In genomic region chr20:54091120-54091480, GRCh38 we compare ENCODE assay signal across 30 cellular contexts. TPM values are rescaled to one million over a fixed set of nuclear protein-coding genes. Genes with fewer than 3 reads are reported as not detected.
"Had no signal": no experiment of that assay in that cellular context is flagged by ENCODE, and none has a peak within 500 bp of the region (broad histone marks: within the 10 kb centered on the region; RNA-seq: fewer than 3 reads in every experiment).

No MANE protein-coding gene starts in this region.

- H3K27ac Mint-ChIP-seq: activated CD4-positive, alpha-beta T cell treated with anti-CD3 and anti-CD28 coated beads for 36 hours; activated naive CD4-positive, alpha-beta T cell treated with anti-CD3 and anti-CD28 coated beads for 36 hours; activated naive CD8-positive, alpha-beta T cell treated with anti-CD3 and anti-CD28 coated beads, Interleukin-2, amount 10 ng/mL, durations not matched to agents 7 days and 5 days; activated T-cell treated with anti-CD3 and anti-CD28 coated beads, Interleukin-2, amount 50 U/mL, for 72 hours; mesothelial cell of epicardium; neural progenitor cell had no signal

- H3K27ac ChIP-seq: breast epithelium, left ventricle myocardium inferior, neural progenitor cell, thoracic aorta, upper lobe of right lung had no signal

- ATAC-seq: activated CD4-positive, alpha-beta T cell treated with anti-CD3 and anti-CD28 coated beads for 36 hours; activated T-cell treated with anti-CD3 and anti-CD28 coated beads, Interleukin-2, amount 50 U/mL, for 72 hours; esophagus mucosa; naive thymus-derived CD8-positive, alpha-beta T cell; sciatic nerve; upper lobe of right lung had no signal

- H3K36me3 ChIP-seq: breast epithelium, left ventricle myocardium inferior, neural progenitor cell, thoracic aorta, upper lobe of right lung had no signal

- H3K4me1 Mint-ChIP-seq: activated CD4-positive, alpha-beta T cell treated with anti-CD3 and anti-CD28 coated beads for 36 hours had no signal

- H3K36me3 Mint-ChIP-seq: activated naive CD8-positive, alpha-beta T cell treated with anti-CD3 and anti-CD28 coated beads, Interleukin-2, amount 10 ng/mL, durations not matched to agents 7 days and 5 days; mesothelial cell of epicardium; naive thymus-derived CD8-positive, alpha-beta T cell; neural progenitor cell had no signal

- H3K9me3 Mint-ChIP-seq: activated B cell treated with CpG ODN at 0.5 μM for 24 hours; activated naive CD4-positive, alpha-beta T cell treated with anti-CD3 and anti-CD28 coated beads for 36 hours; activated naive CD8-positive, alpha-beta T cell treated with anti-CD3 and anti-CD28 coated beads, Interleukin-2, amount 10 ng/mL, durations not matched to agents 7 days and 5 days; activated T-cell treated with anti-CD3 and anti-CD28 coated beads, Interleukin-2, amount 50 U/mL, for 72 hours; central memory CD8-positive, alpha-beta T cell; mesothelial cell of epicardium; naive thymus-derived CD8-positive, alpha-beta T cell; neural progenitor cell had no signal

- FAIRE-seq: colon, endothelial cell of umbilical vein, small intestine had no signal

- H3K9me3 ChIP-seq: breast epithelium, left ventricle myocardium inferior, thoracic aorta, upper lobe of right lung had no signal

- H3K4me1 ChIP-seq: breast epithelium, left ventricle myocardium inferior, upper lobe of right lung had no signal

- H3K4me2 ChIP-seq: neural progenitor cell had no signal

- H3K27me3 ChIP-seq: breast epithelium, neural progenitor cell, upper lobe of right lung had no signal

- H3K9ac ChIP-seq: neural progenitor cell had no signal

- H3K4me3 Mint-ChIP-seq: activated B cell treated with CpG ODN at 0.5 μM for 24 hours; activated CD4-positive, alpha-beta T cell treated with anti-CD3 and anti-CD28 coated beads for 36 hours; activated naive CD4-positive, alpha-beta T cell treated with anti-CD3 and anti-CD28 coated beads for 36 hours; activated naive CD8-positive, alpha-beta T cell treated with anti-CD3 and anti-CD28 coated beads, Interleukin-2, amount 10 ng/mL, durations not matched to agents 7 days and 5 days; activated T-cell treated with anti-CD3 and anti-CD28 coated beads, Interleukin-2, amount 50 U/mL, for 72 hours; central memory CD8-positive, alpha-beta T cell; mesothelial cell of epicardium; naive thymus-derived CD8-positive, alpha-beta T cell; neural progenitor cell had no signal

- H3K27me3 Mint-ChIP-seq: activated CD4-positive, alpha-beta T cell treated with anti-CD3 and anti-CD28 coated beads for 36 hours; naive thymus-derived CD8-positive, alpha-beta T cell had no signal

- H3K4me3 ChIP-seq: breast epithelium, left ventricle myocardium inferior, neural progenitor cell, thoracic aorta, upper lobe of right lung had no signal

- DNase-seq: activated B cell treated with CpG ODN at 0.5 μM for 24 hours; activated CD4-positive, alpha-beta T cell treated with anti-CD3 and anti-CD28 coated beads for 36 hours; activated CD4-positive, alpha-beta T cell treated with anti-CD3 and anti-CD28 coated beads, Interleukin-2, amount 50 U/mL, for 4 hours; activated CD8-positive, alpha-beta memory T cell treated with anti-CD3 and anti-CD28 coated beads, Interleukin-2, amount 50 U/mL, for 48 hours; activated effector memory CD4-positive, alpha-beta T cell treated with Interleukin-2 at 50 U/mL for 16 hours; activated naive CD4-positive, alpha-beta T cell treated with anti-CD3 and anti-CD28 coated beads for 36 hours; activated naive CD8-positive, alpha-beta T cell treated with anti-CD3 and anti-CD28 coated beads, Interleukin-2, amount 10 ng/mL, durations not matched to agents 7 days and 5 days; activated T-cell treated with anti-CD3 and anti-CD28 coated beads, Interleukin-2, amount 50 U/mL, for 72 hours; amniotic stem cell; effector memory CD4-positive, alpha-beta T cell; foreskin melanocyte; hippocampal formation; left ventricle myocardium inferior; naive thymus-derived CD8-positive, alpha-beta T cell; posterior cingulate gyrus; small intestine; stimulated activated CD4-positive, alpha-beta T cell treated with anti-CD3 and anti-CD28 coated beads, Interleukin-2, amount 100 ng/mL, for 24 hours; stimulated activated naive CD4-positive, alpha-beta T cell; upper lobe of right lung had no signal

RNA-seq across cellular contexts. Expression of gene BCAS1, which starts 20.7 kb away (rescaled TPM):
- total RNA-seq: activated T-cell treated with anti-CD3 and anti-CD28 coated beads, Interleukin-2, amount 50 U/mL, for 72 hours; dermis microvascular lymphatic vessel endothelial cell; endothelial cell of umbilical vein; left ventricle myocardium inferior; lung microvascular endothelial cell; naive thymus-derived CD8-positive, alpha-beta T cell had no signal
- polyA plus RNA-seq: endothelial cell of umbilical vein; naive thymus-derived CD8-positive, alpha-beta T cell had no signal
